16 cellular contexts compared by ENCODE assay signal in genomic region chr9:131575121-131575640, GRCh38. TPM values are rescaled to one million over a fixed set of nuclear protein-coding genes. Genes with fewer than 3 reads are reported as not detected.
DNase-seq lines count a peak whose midpoint lies in the region; ATAC-seq and TF ChIP-seq lines count a peak whose summit lies in the region.
"Had no signal": no experiment of that assay in that cellular context is flagged by ENCODE, and none has a peak within 500 bp of the region (broad histone marks: within the 10 kb centered on the region; RNA-seq: fewer than 3 reads in every experiment).

No MANE protein-coding gene starts in this region.

- intact Hi-C loops in Right ventricle myocardium superior (cut with DNase I), result no loop called here
- intact Hi-C loops in left ventricle myocardium superior (cut with micrococcal nuclease), result no loop called here

- H3K27me3 Mint-ChIP-seq in T-helper 17 cell, result no peaks in the 10 kb centered on the region
- H3K27me3 Mint-ChIP-seq in stimulated activated naive B cell treated with anti-CD40 and anti-IgM and Interleukin-4, amounts not matched to agents 10 μg/mL and 1 μg/mL and 100 μg/mL, for 72 hours, result no peaks in the 10 kb centered on the region
- H3K27me3 Mint-ChIP-seq: CD4-positive, CD25-positive, alpha-beta regulatory T cell had no signal

- peak overlapping the region; percentile 29 for H3K27ac Mint-ChIP-seq in T-helper 17 cell
- H3K27ac Mint-ChIP-seq in stimulated activated naive B cell treated with anti-CD40 and anti-IgM and Interleukin-4, amounts not matched to agents 10 μg/mL and 1 μg/mL and 100 μg/mL, for 72 hours, result peak overlapping the region; percentile 31
- H3K27ac Mint-ChIP-seq: CD4-positive, CD25-positive, alpha-beta regulatory T cell; HFFc6 had no signal

- no peak for TF ChIP-seq CTCF in gastroesophageal sphincter (IDR thresholded peaks at IDR 0.05)

- DNase-seq in Right ventricle myocardium superior (peak; percentile 28), left ventricle myocardium superior (no peak), T-helper 17 cell (no peak), islet precursor cell (peak; percentile 41), RKO (ENCODE audit: low spot score) (no peak)
- no peak for DNase-seq in stimulated activated naive B cell treated with anti-CD40 and anti-IgM and Interleukin-4, amounts not matched to agents 10 μg/mL and 1 μg/mL and 100 μg/mL, for 72 hours
- DNase-seq: CD4-positive, CD25-positive, alpha-beta regulatory T cell; DMS79; HCEC 1CT; HFFc6 had no signal

- H3K36me3 Mint-ChIP-seq in T-helper 17 cell (ENCODE audit: low read depth), result peaks cover 2% of the 10 kb centered on the region
- H3K36me3 Mint-ChIP-seq in stimulated activated naive B cell treated with anti-CD40 and anti-IgM and Interleukin-4, amounts not matched to agents 10 μg/mL and 1 μg/mL and 100 μg/mL, for 72 hours, result peaks cover 41 to 79% of the 10 kb centered on the region in 2 donors

- no peak for TF ChIP-seq EP300 in gastroesophageal sphincter (IDR thresholded peaks at IDR 0.05)

- no peak overlapping the region for H3K27ac ChIP-seq in gastroesophageal sphincter
- H3K27ac ChIP-seq: 22Rv1; BLaER1 treated with 17β-estradiol and CSF1 and Interleukin-3, amounts not matched to agents 10 nM and 100 nM had no signal

- TF ChIP-seq POLR2A in gastroesophageal sphincter (IDR thresholded peaks at IDR 0.05), result no peak

- no peaks in the 10 kb centered on the region for H3K27me3 ChIP-seq in gastroesophageal sphincter
- H3K27me3 ChIP-seq: BLaER1 treated with 17β-estradiol and CSF1 and Interleukin-3, amounts not matched to agents 10 nM and 100 nM had no signal

- no peaks in the 10 kb centered on the region for H3K9me3 ChIP-seq in T-helper 17 cell (ENCODE audit: control insufficient read depth, low read length, poor library complexity, severe bottlenecking)
- no peaks in the 10 kb centered on the region for H3K9me3 ChIP-seq in gastroesophageal sphincter
- H3K9me3 ChIP-seq: BLaER1 treated with 17β-estradiol and CSF1 and Interleukin-3, amounts not matched to agents 10 nM and 100 nM had no signal

- peaks cover 0 to 83% of the 10 kb centered on the region in 2 donors for H3K36me3 ChIP-seq in gastroesophageal sphincter

- no peaks in the 10 kb centered on the region for H3K9me3 Mint-ChIP-seq in stimulated activated naive B cell treated with anti-CD40 and anti-IgM and Interleukin-4, amounts not matched to agents 10 μg/mL and 1 μg/mL and 100 μg/mL, for 72 hours
- H3K9me3 Mint-ChIP-seq: CD4-positive, CD25-positive, alpha-beta regulatory T cell; HFFc6 had no signal

- 80 to 93% methylated on average over 3 to 4 of the region's 15 CpGs for WGBS in gastroesophageal sphincter (ENCODE audit: low coverage in 1 of 2), 2 donors

- H3K4me3 Mint-ChIP-seq in T-helper 17 cell, result no peak overlapping the region
- H3K4me3 Mint-ChIP-seq in stimulated activated naive B cell treated with anti-CD40 and anti-IgM and Interleukin-4, amounts not matched to agents 10 μg/mL and 1 μg/mL and 100 μg/mL, for 72 hours, result no peak overlapping the region
- H3K4me3 Mint-ChIP-seq: CD4-positive, CD25-positive, alpha-beta regulatory T cell; HFFc6 had no signal

- ATAC-seq in Right ventricle myocardium superior (ENCODE audit: poor library complexity), result no peak
- no peak for ATAC-seq in left ventricle myocardium superior
- no peak for ATAC-seq in T-helper 17 cell
- no peak for ATAC-seq in stimulated activated naive B cell treated with anti-CD40 and anti-IgM and Interleukin-4, amounts not matched to agents 10 μg/mL and 1 μg/mL and 100 μg/mL, for 72 hours (replicated peaks)
- ATAC-seq in activated CD4-positive, CD25-positive, alpha-beta regulatory T cell treated with anti-CD3 and anti-CD28 coated beads, Interleukin-2, amount 50 U/mL, for 24 hours, result no peak
- no peak for ATAC-seq in gastroesophageal sphincter

- peaks cover 0 to 5% (median 0%) of the 10 kb centered on the region in 3 donors for H3K4me1 ChIP-seq in gastroesophageal sphincter

- no peak overlapping the region for H3K4me3 ChIP-seq in gastroesophageal sphincter
- H3K4me3 ChIP-seq: BLaER1 treated with 17β-estradiol and CSF1 and Interleukin-3, amounts not matched to agents 10 nM and 100 nM had no signal

- H3K4me1 Mint-ChIP-seq in T-helper 17 cell, result peaks cover 13% of the 10 kb centered on the region
- peaks cover 23 to 31% of the 10 kb centered on the region in 2 donors for H3K4me1 Mint-ChIP-seq in stimulated activated naive B cell treated with anti-CD40 and anti-IgM and Interleukin-4, amounts not matched to agents 10 μg/mL and 1 μg/mL and 100 μg/mL, for 72 hours

RNA-seq across cellular contexts. Expression of gene PRRT1B, which starts 29.9 kb away (rescaled TPM):
- not detected for total RNA-seq in Right ventricle myocardium superior
- not detected for total RNA-seq in left ventricle myocardium superior
- total RNA-seq in T-helper 17 cell, result not detected
- not detected for total RNA-seq in gastroesophageal sphincter
- total RNA-seq: A673; CD4-positive, CD25-positive, alpha-beta regulatory T cell; G401; HFFc6 had no signal

RNA-seq across cellular contexts. Expression of gene UCK1, which starts 44.1 kb away (rescaled TPM):
- total RNA-seq in Right ventricle myocardium superior (21.7 TPM), left ventricle myocardium superior (28.6 TPM), T-helper 17 cell (10 to 100 TPM; 16.6 to 21.4 TPM), gastroesophageal sphincter (100 to 1,000 TPM in 1 of 4 donors, 10 to 100 TPM in 3; 46.8 to 125 (median 51.4) TPM)

Comparison
In these comparisons a context has a peak if more than half of its experiments do, and no peak if none do; other contexts are left out.
1. DNase-seq: peak in Right ventricle myocardium superior (single experiment) and islet precursor cell (single experiment); none in left ventricle myocardium superior (single experiment), T-helper 17 cell (0 of 3), stimulated activated naive B cell treated with anti-CD40 and anti-IgM and Interleukin-4, amounts not matched to agents 10 μg/mL and 1 μg/mL and 100 μg/mL, for 72 hours (single experiment) and RKO (single experiment).